Comparison of ENCODE assay signal across 8 cellular contexts in the genomic region with DNA sequence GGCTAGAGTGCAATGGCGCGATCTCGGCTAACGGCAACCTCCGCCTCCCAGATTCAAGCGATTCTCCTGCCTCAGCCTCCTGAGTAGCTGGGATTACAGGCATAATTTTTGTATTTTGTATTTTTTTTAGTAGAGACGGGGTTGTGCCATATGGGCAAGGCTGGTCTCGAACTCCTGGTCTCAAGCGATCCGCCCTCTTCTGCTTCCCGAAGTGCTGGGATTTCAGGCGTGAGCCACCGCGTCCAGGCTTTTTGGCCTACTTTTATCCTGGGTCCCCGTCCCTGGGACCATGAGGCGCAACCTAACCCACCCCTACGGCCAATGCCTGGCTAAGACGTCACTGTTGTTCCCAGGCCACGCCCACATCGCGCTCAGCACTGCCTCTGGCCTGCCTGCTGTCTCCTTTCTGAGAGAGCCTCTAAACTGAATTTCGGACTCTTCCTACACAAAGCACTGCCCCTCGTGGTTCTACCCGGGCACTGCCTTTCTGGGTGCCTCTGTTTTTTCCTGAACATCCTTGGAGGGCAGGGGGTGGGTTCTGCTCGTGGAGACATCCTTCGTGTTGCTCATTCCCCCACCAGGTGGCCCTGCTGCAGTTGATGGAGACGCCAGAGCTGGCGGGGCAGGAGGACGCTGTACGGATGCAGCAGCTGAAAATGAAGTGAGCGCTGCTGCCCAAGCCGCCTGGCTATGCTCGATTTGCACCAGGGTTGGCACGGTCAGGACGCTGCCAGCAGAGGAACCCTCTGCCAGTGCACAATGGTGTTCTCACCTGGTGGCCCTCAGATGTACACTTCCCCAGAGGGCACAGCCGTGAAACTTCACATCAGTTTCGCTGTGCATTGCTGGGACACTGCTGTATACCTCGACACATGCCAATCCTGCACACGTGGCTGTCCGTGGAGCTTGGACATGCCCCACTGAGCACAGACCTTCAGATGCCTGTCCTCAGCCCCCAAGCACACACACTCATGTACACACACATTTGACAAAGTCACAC. TPM values are rescaled to one million over a fixed set of nuclear protein-coding genes. Genes with fewer than 3 reads are reported as not detected.
A peak's percentile ranks its signal among the peaks of the same experiment; 100 is the strongest.
DNase-seq lines count a peak whose midpoint lies in the region; ATAC-seq lines count a peak whose summit lies in the region.

No MANE protein-coding gene starts in this region.

- peak overlapping the region; percentile 96 for H3K27ac Mint-ChIP-seq in activated naive CD8-positive, alpha-beta T cell treated with anti-CD3 and anti-CD28 coated beads for 36 hours
- peak overlapping the region; percentile 96 for H3K27ac Mint-ChIP-seq in stimulated activated naive B cell treated with anti-CD40 and anti-IgM and Interleukin-4, amounts not matched to agents 10 μg/mL and 1 μg/mL and 100 μg/mL, for 72 hours

- no peak for ATAC-seq in stimulated activated naive B cell treated with anti-CD40 and anti-IgM and Interleukin-4, amounts not matched to agents 10 μg/mL and 1 μg/mL and 100 μg/mL, for 72 hours (replicated peaks)
- no peak for ATAC-seq in GM19467 (IDR thresholded peaks at IDR 0.05; ENCODE audit: unreplicated experiment)
- no peak for ATAC-seq in GM18861 (IDR thresholded peaks at IDR 0.05; ENCODE audit: unreplicated experiment)

- no peaks in the 10 kb centered on the region for H3K9me3 ChIP-seq in iPS DF 6.9 (ENCODE audit: control insufficient read depth, insufficient read depth, low read length)

- H3K27ac ChIP-seq in iPS DF 6.9 (ENCODE audit: low read length), result no peak overlapping the region

- H3K27me3 ChIP-seq in iPS DF 6.9 (ENCODE audit: control insufficient read depth, insufficient read depth, low read length), result no peaks in the 10 kb centered on the region

- H3K27me3 Mint-ChIP-seq in activated naive CD8-positive, alpha-beta T cell treated with anti-CD3 and anti-CD28 coated beads for 36 hours, result peaks cover 6% of the 10 kb centered on the region
- H3K27me3 Mint-ChIP-seq in stimulated activated naive B cell treated with anti-CD40 and anti-IgM and Interleukin-4, amounts not matched to agents 10 μg/mL and 1 μg/mL and 100 μg/mL, for 72 hours, result peaks cover 5 to 9% of the 10 kb centered on the region in 2 donors

- H3K36me3 ChIP-seq in iPS DF 6.9 (ENCODE audit: control insufficient read depth, insufficient read depth, low read length), result 0 out of 2 replicates have a peak, but pooled peaks cover 3% of the 10 kb centered on the region

- H3K4me3 Mint-ChIP-seq in activated naive CD8-positive, alpha-beta T cell treated with anti-CD3 and anti-CD28 coated beads for 36 hours, result peak overlapping the region; percentile 92
- H3K4me3 Mint-ChIP-seq in stimulated activated naive B cell treated with anti-CD40 and anti-IgM and Interleukin-4, amounts not matched to agents 10 μg/mL and 1 μg/mL and 100 μg/mL, for 72 hours, result peak overlapping the region; percentile 87 to 90

- H3K9me3 Mint-ChIP-seq in activated naive CD8-positive, alpha-beta T cell treated with anti-CD3 and anti-CD28 coated beads for 36 hours, result no peaks in the 10 kb centered on the region
- no peaks in the 10 kb centered on the region for H3K9me3 Mint-ChIP-seq in stimulated activated naive B cell treated with anti-CD40 and anti-IgM and Interleukin-4, amounts not matched to agents 10 μg/mL and 1 μg/mL and 100 μg/mL, for 72 hours

- peak overlapping the region; percentile 15; the same call in 1 of the 2 replicates for H3K4me3 ChIP-seq in iPS DF 6.9 (ENCODE audit: low read length)

- WGBS in iPS DF 6.9 (ENCODE audit: insufficient coverage, insufficient read length), result no CpG with 5 or more reads among the region's 40 CpGs

- peaks cover 15% of the 10 kb centered on the region for H3K36me3 Mint-ChIP-seq in activated naive CD8-positive, alpha-beta T cell treated with anti-CD3 and anti-CD28 coated beads for 36 hours
- H3K36me3 Mint-ChIP-seq in stimulated activated naive B cell treated with anti-CD40 and anti-IgM and Interleukin-4, amounts not matched to agents 10 μg/mL and 1 μg/mL and 100 μg/mL, for 72 hours, result peaks cover 14 to 19% of the 10 kb centered on the region in 2 donors

- H3K4me1 Mint-ChIP-seq in activated naive CD8-positive, alpha-beta T cell treated with anti-CD3 and anti-CD28 coated beads for 36 hours, result peaks cover 33% of the 10 kb centered on the region
- peaks cover 38 to 67% of the 10 kb centered on the region in 2 donors for H3K4me1 Mint-ChIP-seq in stimulated activated naive B cell treated with anti-CD40 and anti-IgM and Interleukin-4, amounts not matched to agents 10 μg/mL and 1 μg/mL and 100 μg/mL, for 72 hours

- DNase-seq in DMS79 (lab: John Stamatoyannopoulos, UW), result peak; percentile 96
- peak; percentile 99 for DNase-seq in NCI-H1694 (lab: John Stamatoyannopoulos, UW)
- no peak for DNase-seq in activated naive CD8-positive, alpha-beta T cell treated with anti-CD3 and anti-CD28 coated beads for 36 hours
- peak; percentile 99 for DNase-seq in iPS DF 6.9 (ENCODE audit: low read depth, low spot score)
- peak; percentile 47 for DNase-seq in stimulated activated naive B cell treated with anti-CD40 and anti-IgM and Interleukin-4, amounts not matched to agents 10 μg/mL and 1 μg/mL and 100 μg/mL, for 72 hours
- no peak for DNase-seq in SKM-1 (lab: John Stamatoyannopoulos, UW; ENCODE audit: unreplicated experiment)

- H3K4me1 ChIP-seq in iPS DF 6.9 (ENCODE audit: control insufficient read depth, insufficient read depth, low read length), result peaks cover 13% of the 10 kb centered on the region

RNA-seq across cellular contexts. Expression of gene REX1BD, which starts 2.0 kb away (rescaled TPM):
- total RNA-seq in activated naive CD8-positive, alpha-beta T cell treated with anti-CD3 and anti-CD28 coated beads for 36 hours, result 10 to 100 TPM; 71.6 to 74.7 TPM

RNA-seq across cellular contexts. Expression of gene CRLF1, which starts 16.0 kb away (rescaled TPM):
- total RNA-seq in activated naive CD8-positive, alpha-beta T cell treated with anti-CD3 and anti-CD28 coated beads for 36 hours, result not detected

RNA-seq across cellular contexts. Expression of gene UBA52, which starts 18.9 kb away (rescaled TPM):
- total RNA-seq in activated naive CD8-positive, alpha-beta T cell treated with anti-CD3 and anti-CD28 coated beads for 36 hours, result 1,000 to 10,000 TPM; 1,816 to 1,826 TPM

RNA-seq across cellular contexts. Expression of gene TMEM59L, which starts 22.1 kb away (rescaled TPM):
- total RNA-seq in activated naive CD8-positive, alpha-beta T cell treated with anti-CD3 and anti-CD28 coated beads for 36 hours, result not detected

RNA-seq across cellular contexts. Expression of gene KXD1, which starts 32.9 kb away (rescaled TPM):
- 100 to 1,000 TPM; 116 to 124 TPM for total RNA-seq in activated naive CD8-positive, alpha-beta T cell treated with anti-CD3 and anti-CD28 coated beads for 36 hours

Comparison
In these comparisons a context has a peak if more than half of its experiments do, and no peak if none do; other contexts are left out.
1. DNase-seq: peak in DMS79 (single experiment), NCI-H1694 (single experiment), iPS DF 6.9 (single experiment) and stimulated activated naive B cell treated with anti-CD40 and anti-IgM and Interleukin-4, amounts not matched to agents 10 μg/mL and 1 μg/mL and 100 μg/mL, for 72 hours (single experiment); none in activated naive CD8-positive, alpha-beta T cell treated with anti-CD3 and anti-CD28 coated beads for 36 hours (single experiment) and SKM-1 (single experiment).